Comparison of ENCODE assay signal across 15 cellular contexts in genomic region chr3:52873433-52874159, GRCh38. TPM values are rescaled to one million over a fixed set of nuclear protein-coding genes. Genes with fewer than 3 reads are reported as not detected.
A peak's percentile ranks its signal among the peaks of the same experiment; 100 is the strongest.
DNase-seq lines count a peak whose midpoint lies in the region; ATAC-seq and TF ChIP-seq lines count a peak whose summit lies in the region.
"Had no signal": no experiment of that assay in that cellular context is flagged by ENCODE, and none has a peak within 500 bp of the region (broad histone marks: within the 10 kb centered on the region; RNA-seq: fewer than 3 reads in every experiment).

No MANE protein-coding gene starts in this region.

- H3K9me3 ChIP-seq in endodermal cell (ENCODE audit: control insufficient read depth, low read length): no peaks in the 10 kb centered on the region
- H3K9me3 ChIP-seq: left lung, spleen, thyroid gland had no signal

- no peaks in the 10 kb centered on the region for H3K4me1 ChIP-seq in endodermal cell (ENCODE audit: control insufficient read depth, insufficient read depth, low read length)

- no peaks in the 10 kb centered on the region for H3K36me3 ChIP-seq in endodermal cell (ENCODE audit: control insufficient read depth, insufficient read depth, low read length)
- H3K36me3 ChIP-seq: thyroid gland had no signal

- peak; percentile 14 for DNase-seq in DMS 273 (lab: John Stamatoyannopoulos, UW; ENCODE audit: unreplicated experiment)
- DNase-seq in DMS 273 treated with DMSO at 0.1 percent for 48 hours (lab: John Stamatoyannopoulos, UW): no peak
- peak; percentile 78 for DNase-seq in OCI-M1 (lab: John Stamatoyannopoulos, UW)
- DNase-seq in endodermal cell: peak; percentile 54
- DNase-seq in myocyte (ENCODE audit: low read depth): peak; percentile 29
- no peak for DNase-seq in activated naive CD4-positive, alpha-beta T cell treated with anti-CD3 and anti-CD28 coated beads, Interleukin-2, amount 10 ng/mL, durations not matched to agents 7 days and 5 days
- no peak for DNase-seq in amniotic stem cell (lab: John Stamatoyannopoulos, UW)
- DNase-seq: left lung, NCI-H345, spleen, T-helper 2 cell, thyroid gland had no signal

- H3K36me3 Mint-ChIP-seq in endodermal cell (ENCODE audit: low read depth): no peaks in the 10 kb centered on the region
- peaks cover 4% of the 10 kb centered on the region for H3K36me3 Mint-ChIP-seq in activated naive CD4-positive, alpha-beta T cell treated with anti-CD3 and anti-CD28 coated beads, Interleukin-2, amount 10 ng/mL, durations not matched to agents 7 days and 5 days

- no peak overlapping the region for H3K4me3 Mint-ChIP-seq in endodermal cell
- no peak overlapping the region for H3K4me3 Mint-ChIP-seq in activated naive CD4-positive, alpha-beta T cell treated with anti-CD3 and anti-CD28 coated beads, Interleukin-2, amount 10 ng/mL, durations not matched to agents 7 days and 5 days

- no peak overlapping the region for H3K4me3 ChIP-seq in endodermal cell (ENCODE audit: low read length)
- H3K4me3 ChIP-seq: left lung, spleen, thyroid gland had no signal

- CTCF ChIA-PET in activated naive CD4-positive, alpha-beta T cell treated with anti-CD3 and anti-CD28 coated beads, Interleukin-2, amount 10 ng/mL, durations not matched to agents 7 days and 5 days (lab: Charles Lee): interaction anchor here (2.5 kb wide), 1 partner anchor 21 kb away, joined by 8 read pairs; no protein-coding TSS in a partner anchor

- ATAC-seq in GM18870 (IDR thresholded peaks at IDR 0.05; ENCODE audit: unreplicated experiment): no peak
- ATAC-seq: left lung had no signal

- no peak overlapping the region for H3K27ac Mint-ChIP-seq in endodermal cell
- H3K27ac Mint-ChIP-seq in activated naive CD4-positive, alpha-beta T cell treated with anti-CD3 and anti-CD28 coated beads, Interleukin-2, amount 10 ng/mL, durations not matched to agents 7 days and 5 days: no peak overlapping the region

- H3K27me3 Mint-ChIP-seq in endodermal cell (ENCODE audit: insufficient read depth): no peaks in the 10 kb centered on the region
- H3K27me3 Mint-ChIP-seq in activated naive CD4-positive, alpha-beta T cell treated with anti-CD3 and anti-CD28 coated beads, Interleukin-2, amount 10 ng/mL, durations not matched to agents 7 days and 5 days: no peaks in the 10 kb centered on the region

- no peak overlapping the region for H3K9ac ChIP-seq in endodermal cell (ENCODE audit: extremely low read depth, low read length, poor library complexity, severe bottlenecking)

- H3K27me3 ChIP-seq in endodermal cell (ENCODE audit: control insufficient read depth, insufficient read depth, low read length, poor library complexity, severe bottlenecking): no peaks in the 10 kb centered on the region
- H3K27me3 ChIP-seq: left lung, spleen, thyroid gland had no signal

- no peak overlapping the region for H3K27ac ChIP-seq in endodermal cell (ENCODE audit: low read depth, low read length)
- H3K27ac ChIP-seq: 22Rv1, RWPE1, thyroid gland had no signal

- whole genome bisulfite sequencing in endodermal cell (ENCODE audit: insufficient coverage in 1 of 2, insufficient read length in 1 of 2), 2 experiments: 95% methylated on average over 7 to 8 of the region's 8 CpGs

- no peak for TF ChIP-seq CTCF in endodermal cell (conservative IDR thresholded peaks at IDR 0.05)

- H3K4me1 Mint-ChIP-seq in endodermal cell: peaks cover 17% of the 10 kb centered on the region
- H3K4me1 Mint-ChIP-seq in activated naive CD4-positive, alpha-beta T cell treated with anti-CD3 and anti-CD28 coated beads, Interleukin-2, amount 10 ng/mL, durations not matched to agents 7 days and 5 days: peaks cover 28% of the 10 kb centered on the region

- no peaks in the 10 kb centered on the region for H3K9me3 Mint-ChIP-seq in endodermal cell
- H3K9me3 Mint-ChIP-seq in activated naive CD4-positive, alpha-beta T cell treated with anti-CD3 and anti-CD28 coated beads, Interleukin-2, amount 10 ng/mL, durations not matched to agents 7 days and 5 days: no peaks in the 10 kb centered on the region

RNA-seq across cellular contexts. Expression of gene STIMATE, which starts 23.8 kb away (rescaled TPM):
- total RNA-seq in endodermal cell (10 to 100 TPM; 20.3 to 23.7 TPM), myocyte (8.9 and 9.2 TPM in 2 replicates)
- 18.3 TPM for polyA plus RNA-seq in endodermal cell (2013, experiment 1 of 2)
- polyA plus RNA-seq in endodermal cell (2013, experiment 2 of 2): 15.9 TPM
- polyA plus RNA-seq in myocyte (2012): 17.2 TPM

RNA-seq across cellular contexts. Expression of gene MUSTN1, which starts 38.8 kb away (rescaled TPM):
- total RNA-seq in endodermal cell (1 to 10 TPM; 3.2 to 4.2 TPM), myocyte (78.0 and 84.9 TPM in 2 replicates)
- polyA plus RNA-seq in endodermal cell (2013, experiment 1 of 2): 22.5 TPM
- 20.6 TPM for polyA plus RNA-seq in endodermal cell (2013, experiment 2 of 2)
- 25.3 TPM for polyA plus RNA-seq in myocyte (2012)

RNA-seq across cellular contexts. Expression of gene ITIH4, which starts 43.1 kb away (rescaled TPM):
- 1 to 10 TPM; 6.0 to 6.2 TPM for total RNA-seq in endodermal cell
- 4.1 TPM for polyA plus RNA-seq in endodermal cell (2013, experiment 1 of 2)
- polyA plus RNA-seq in endodermal cell (2013, experiment 2 of 2): 4.8 TPM
- 5.0 and 5.4 TPM in 2 replicates for total RNA-seq in myocyte
- 4.6 TPM for polyA plus RNA-seq in myocyte (2012)

Comparison
In these comparisons a context has a peak if more than half of its experiments do, and no peak if none do; other contexts are left out.
1. DNase-seq: peak in DMS 273 (single experiment), OCI-M1 (single experiment), endodermal cell (single experiment) and myocyte (single experiment); none in DMS 273 treated with DMSO at 0.1 percent for 48 hours (single experiment), activated naive CD4-positive, alpha-beta T cell treated with anti-CD3 and anti-CD28 coated beads, Interleukin-2, amount 10 ng/mL, durations not matched to agents 7 days and 5 days (single experiment) and amniotic stem cell (single experiment).
2. RNA of gene MUSTN1, which starts 38.8 kb away (total RNA-seq): 78.0 to 84.9 TPM in myocyte; 3.2 to 4.2 TPM in endodermal cell; every median in the first group is over 10 times any median in the second.